In the genomic region with DNA sequence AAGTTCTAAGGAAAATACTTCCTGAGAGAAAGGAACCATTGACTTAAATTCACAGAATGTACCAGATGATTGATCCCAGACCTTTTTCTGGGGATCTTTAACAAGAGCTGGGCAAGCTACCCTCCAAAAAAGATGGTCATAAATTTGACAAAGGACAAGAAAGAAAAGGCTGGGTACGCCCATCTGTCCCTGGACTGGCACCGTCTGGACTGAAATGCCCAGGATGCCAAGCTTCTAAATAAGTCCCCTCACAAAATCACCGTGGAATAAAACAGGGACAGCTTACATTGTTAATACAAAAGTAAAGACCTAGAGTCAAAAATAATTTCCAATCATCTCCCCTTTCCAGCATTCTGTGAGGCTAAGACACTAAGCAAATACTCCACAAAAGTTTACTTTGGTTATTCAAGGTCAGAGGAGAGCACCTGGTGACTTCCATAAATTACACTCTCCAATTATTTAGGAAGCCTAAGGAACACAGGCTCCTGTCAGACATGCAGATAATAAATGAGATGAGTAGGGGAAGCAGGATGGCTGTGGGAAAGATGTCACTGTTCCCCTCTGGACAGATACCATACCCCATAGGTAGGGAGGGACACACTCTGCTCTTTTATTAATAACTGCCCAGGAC, we compare ENCODE assay signal across 22 cellular contexts.
DNase-seq lines count a peak whose midpoint lies in the region; ATAC-seq, FAIRE-seq and TF ChIP-seq lines count a peak whose summit lies in the region.
"Had no signal": no experiment of that assay in that cellular context is flagged by ENCODE, and none has a peak within 500 bp of the region (broad histone marks: within the 10 kb centered on the region; RNA-seq: fewer than 3 reads in every experiment).

No MANE protein-coding gene starts in this region.

- intact Hi-C loops in CD4-positive, alpha-beta T cell (cut with DNase I, micrococcal nuclease), result no loop called here
- intact Hi-C loops in pancreas (cut with DNase I), result no loop called here

- H3K4me3 ChIP-seq in pancreas, result no peak overlapping the region
- no peak overlapping the region for H3K4me3 ChIP-seq in Peyer's patch
- H3K4me3 ChIP-seq: BLaER1, prostate gland, vagina had no signal

- H3K36me3 ChIP-seq in pancreas (no peaks in the 10 kb centered on the region), Peyer's patch (peaks cover 0 to 13% (median 0%) of the 10 kb centered on the region in 3 donors)

- H3K4me3 Mint-ChIP-seq in CD4-positive, alpha-beta T cell, result no peak overlapping the region
- no peak overlapping the region for H3K4me3 Mint-ChIP-seq in central memory CD8-positive, alpha-beta T cell
- H3K4me3 Mint-ChIP-seq: neural crest cell had no signal

- no peak for TF ChIP-seq CTCF in CD4-positive, alpha-beta T cell (IDR thresholded peaks at IDR 0.05)
- TF ChIP-seq CTCF in pancreas (IDR thresholded peaks at IDR 0.05) (no peak), Peyer's patch (IDR thresholded peaks at IDR 0.05) (no peak)

- ATAC-seq in CD4-positive, alpha-beta T cell (ENCODE audit: poor library complexity), result no peak
- ATAC-seq in central memory CD8-positive, alpha-beta T cell (replicated peaks; ENCODE audit: extremely low read depth, poor library complexity, severe bottlenecking), result no peak
- ATAC-seq in pancreas (peak; percentile 44 to 68 (median 60)), HG03439 (IDR thresholded peaks at IDR 0.05; ENCODE audit: unreplicated experiment) (no peak)
- ATAC-seq: Right ventricle myocardium inferior had no signal

- H3K9me3 ChIP-seq in CD4-positive, alpha-beta T cell (ENCODE audit: control insufficient read depth, low read length), result no peaks in the 10 kb centered on the region
- no peaks in the 10 kb centered on the region for H3K9me3 ChIP-seq in pancreas
- no peaks in the 10 kb centered on the region for H3K9me3 ChIP-seq in Peyer's patch
- H3K9me3 ChIP-seq: BLaER1, prostate gland, vagina had no signal

- H3K36me3 Mint-ChIP-seq in CD4-positive, alpha-beta T cell (ENCODE audit: low read depth), result peaks cover 91% of the 10 kb centered on the region
- peaks cover 35% of the 10 kb centered on the region for H3K36me3 Mint-ChIP-seq in central memory CD8-positive, alpha-beta T cell (ENCODE audit: insufficient read depth)

- POLR2A ChIA-PET in CD4-positive, alpha-beta T cell (lab: Charles Lee), result no interaction called here

- H3K27me3 Mint-ChIP-seq in CD4-positive, alpha-beta T cell, result no peaks in the 10 kb centered on the region
- no peaks in the 10 kb centered on the region for H3K27me3 Mint-ChIP-seq in central memory CD8-positive, alpha-beta T cell

- 27 to 28% methylated on average over 3 of the region's 3 CpGs for WGBS in pancreas, 2 donors

- no peaks in the 10 kb centered on the region for H3K9me3 Mint-ChIP-seq in CD4-positive, alpha-beta T cell
- H3K9me3 Mint-ChIP-seq in central memory CD8-positive, alpha-beta T cell, result no peaks in the 10 kb centered on the region
- H3K9me3 Mint-ChIP-seq: neural crest cell had no signal

- no peak overlapping the region for H3K27ac ChIP-seq in CD4-positive, alpha-beta T cell (ENCODE audit: low read depth, low read length)
- H3K27ac ChIP-seq in pancreas, result peak overlapping the region; percentile 26 to 87 (median 56)
- no peak overlapping the region for H3K27ac ChIP-seq in Peyer's patch
- H3K27ac ChIP-seq: BLaER1, prostate gland, vagina had no signal

- FAIRE-seq in pancreas (lab: Jason Lieb, UNC), result no peak
- FAIRE-seq in GM12891 (lab: Jason Lieb, UNC), result no peak
- FAIRE-seq: G401.6 had no signal

- CTCF ChIA-PET in CD4-positive, alpha-beta T cell (lab: Charles Lee), result no interaction called here

- peaks cover 25 to 31% (median 28%) of the 10 kb centered on the region in 3 donors for H3K4me1 ChIP-seq in pancreas
- peaks cover 0 to 15% (median 0%) of the 10 kb centered on the region in 4 donors for H3K4me1 ChIP-seq in Peyer's patch
- H3K4me1 ChIP-seq: prostate gland had no signal

- H3K27ac Mint-ChIP-seq in CD4-positive, alpha-beta T cell, result peak overlapping the region; percentile 58
- H3K27ac Mint-ChIP-seq in central memory CD8-positive, alpha-beta T cell (ENCODE audit: low read depth), result peak overlapping the region; percentile 70

- H3K27me3 ChIP-seq in CD4-positive, alpha-beta T cell (ENCODE audit: control insufficient read depth, insufficient read depth, low read length), result no peaks in the 10 kb centered on the region
- H3K27me3 ChIP-seq in pancreas, result no peaks in the 10 kb centered on the region
- no peaks in the 10 kb centered on the region for H3K27me3 ChIP-seq in Peyer's patch
- H3K27me3 ChIP-seq: BLaER1, vagina had no signal

- H3K4me1 Mint-ChIP-seq in CD4-positive, alpha-beta T cell (ENCODE audit: low read depth), result peaks cover 31% of the 10 kb centered on the region
- peaks cover 9% of the 10 kb centered on the region for H3K4me1 Mint-ChIP-seq in central memory CD8-positive, alpha-beta T cell
- H3K4me1 Mint-ChIP-seq: neural crest cell had no signal

- no peak for TF ChIP-seq POLR2A in Peyer's patch (IDR thresholded peaks at IDR 0.05)
- TF ChIP-seq POLR2A in GM12891 (IDR thresholded peaks at IDR 0.05; ENCODE audit: low read depth, low read length), result no peak

- DNase-seq in NCI-H510A treated with DMSO at 0.1 percent for 48 hours (lab: John Stamatoyannopoulos, UW), result peak; percentile 44
- DNase-seq in NCI-H510A (lab: John Stamatoyannopoulos, UW), result no peak
- no peak for DNase-seq in CD4-positive, alpha-beta T cell
- no peak for DNase-seq in central memory CD8-positive, alpha-beta T cell (ENCODE audit: low spot score in 2 of 2)
- no peak for DNase-seq in pancreas
- DNase-seq in Peyer's patch, result no peak
- DNase-seq in GM12891 (ENCODE audit: insufficient read length, low spot score), result no peak
- DNase-seq: activated CD4-positive, alpha-beta T cell treated with anti-CD3 and anti-CD28 coated beads for 4 hours; HCEC 1CT; Karpas-422; midbrain; NCI-H2081 treated with DMSO at 0.1 percent for 48 hours; NCI-H526 treated with DMSO at 0.1 percent for 48 hours; stimulated activated CD4-positive, alpha-beta T cell treated with anti-CD3 and anti-CD28 coated beads, Interleukin-2, amount 100 ng/mL, for 48 hours; SW 1271 had no signal

TF ChIP-seq in GM12891, 5 proteins besides CTCF, POLR2A, EP300 and RAD21:
- no peak for TF ChIP-seq TAF1 (IDR thresholded peaks at IDR 0.05; ENCODE audit: low read depth, low read length)
- TF ChIP-seq POLR2AphosphoS5 (IDR thresholded peaks at IDR 0.05; ENCODE audit: low read depth, low read length), result no peak
- no peak for TF ChIP-seq POU2F2 (IDR thresholded peaks at IDR 0.05; ENCODE audit: low read depth, low read length)
- TF ChIP-seq SPI1 (IDR thresholded peaks at IDR 0.05; ENCODE audit: low read depth, low read length), result no peak
- no peak for TF ChIP-seq PAX5 (IDR thresholded peaks at IDR 0.05; ENCODE audit: insufficient read depth, low read length, severe bottlenecking)
TF ChIP-seq in GM12891: peak in this region for 0.

Comparison
In these comparisons a context has a peak if more than half of its experiments do, and no peak if none do; other contexts are left out.
1. ATAC-seq: peak in pancreas (4 of 4); none in CD4-positive, alpha-beta T cell (single experiment), central memory CD8-positive, alpha-beta T cell (single experiment) and HG03439 (single experiment).
2. H3K27ac ChIP-seq: peak in pancreas (4 of 4); none in CD4-positive, alpha-beta T cell (single experiment) and Peyer's patch (0 of 4).